ENCODE assay signal across 19 cellular contexts in the genomic region with DNA sequence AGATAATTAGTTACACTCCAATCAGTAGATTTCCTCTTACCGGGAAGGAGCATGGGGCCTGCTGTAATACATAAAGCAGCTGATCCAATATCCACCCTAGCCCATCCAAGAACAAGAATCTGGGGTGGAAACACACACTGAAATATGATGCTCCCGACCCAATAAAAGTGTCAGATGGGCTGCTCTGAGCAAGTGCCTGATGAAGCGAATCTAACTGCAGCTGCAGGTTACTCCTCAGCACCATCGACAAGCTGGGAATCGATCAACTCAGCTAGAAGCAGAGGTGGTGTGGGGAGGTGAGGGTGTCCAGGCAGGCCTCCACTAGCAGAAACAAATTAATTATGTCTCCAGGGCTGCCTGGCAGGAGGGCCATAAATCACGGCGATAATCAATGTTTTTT.
DNase-seq lines count a peak whose midpoint lies in the region; TF ChIP-seq lines count a peak whose summit lies in the region.
"Had no signal": no experiment of that assay in that cellular context is flagged by ENCODE, and none has a peak within 500 bp of the region (broad histone marks: within the 10 kb centered on the region; RNA-seq: fewer than 3 reads in every experiment).

No MANE protein-coding gene starts in this region.

- H3K36me3 Mint-ChIP-seq in nephron progenitor cell (ENCODE audit: low read depth), result no peaks in the 10 kb centered on the region
- H3K36me3 Mint-ChIP-seq: CD14-positive monocyte; CD8-positive, alpha-beta memory T cell had no signal

- H3K27ac Mint-ChIP-seq in nephron progenitor cell, result peak overlapping the region; percentile 1
- H3K27ac Mint-ChIP-seq: CD14-positive monocyte; CD4-positive, alpha-beta T cell; CD8-positive, alpha-beta memory T cell had no signal

- no peaks in the 10 kb centered on the region for H3K9me3 Mint-ChIP-seq in nephron progenitor cell
- H3K9me3 Mint-ChIP-seq: CD4-positive, alpha-beta T cell had no signal

- peaks cover 34% of the 10 kb centered on the region for H3K4me1 Mint-ChIP-seq in nephron progenitor cell
- H3K4me1 Mint-ChIP-seq: CD14-positive monocyte; CD8-positive, alpha-beta memory T cell had no signal

- in situ Hi-C loops in ACHN (cut with HindIII; ENCODE audit: low pct_ligation_motif_present, low pct_unique_long_range_greater_than_20kb, low sequenced_read_pairs), result no loop called here

- TF ChIP-seq CTCF in nephron progenitor cell (IDR thresholded peaks at IDR 0.05), result no peak

- DNase-seq in NCI-H1417 (lab: John Stamatoyannopoulos, UW), result peak in 2 of 3 experiments; percentile 28 to 33
- no peak for DNase-seq in NCI-H1417 treated with DMSO at 0.1 percent for 48 hours (lab: John Stamatoyannopoulos, UW)
- DNase-seq in NCI-H748 (lab: John Stamatoyannopoulos, UW; ENCODE audit: unreplicated experiment), result peak; percentile 27
- DNase-seq in NCI-H748 treated with DMSO at 0.1 percent for 48 hours (lab: John Stamatoyannopoulos, UW), result no peak
- peak; percentile 40 to 56 for DNase-seq in NCI-H526 (lab: John Stamatoyannopoulos, UW)
- DNase-seq in nephron progenitor cell, result peak; percentile 55
- DNase-seq in ACHN, result no peak
- no peak for DNase-seq in DMS79 (lab: John Stamatoyannopoulos, UW)
- DNase-seq: AML-193; BE2C; CD4-positive, alpha-beta T cell; CD8-positive, alpha-beta memory T cell; DMS 273 treated with DMSO at 0.1 percent for 48 hours; DMS79 treated with DMSO at 0.1 percent for 48 hours; GF-D8; GM23248; H7; HCEC 1CT had no signal

- peaks cover 23% of the 10 kb centered on the region for H3K27me3 Mint-ChIP-seq in nephron progenitor cell (ENCODE audit: low read depth, poor library complexity)

- H3K4me3 Mint-ChIP-seq in nephron progenitor cell, result no peak overlapping the region
- H3K4me3 Mint-ChIP-seq: CD14-positive monocyte; CD4-positive, alpha-beta T cell; CD8-positive, alpha-beta memory T cell had no signal

Comparison
In these comparisons a context has a peak if more than half of its experiments do, and no peak if none do; other contexts are left out.
1. DNase-seq: peak in NCI-H1417 (2 of 3), NCI-H748 (single experiment), NCI-H526 (2 of 2) and nephron progenitor cell (single experiment); none in NCI-H1417 treated with DMSO at 0.1 percent for 48 hours (single experiment), NCI-H748 treated with DMSO at 0.1 percent for 48 hours (single experiment), ACHN (single experiment) and DMS79 (single experiment).